In genomic region chr9:134066923-134067851, GRCh38 we compare ENCODE assay signal across 1 cellular context.
TF ChIP-seq lines count a peak whose summit lies in the region.

No MANE protein-coding gene starts in this region.

TF ChIP-seq in K562, 482 proteins besides CTCF, POLR2A, EP300 and RAD21:
- TF ChIP-seq NONO (IDR thresholded peaks at IDR 0.05; ENCODE audit: low read depth in 2 of 2, low read length in 1 of 2), result peak in 1 of 2 experiments; percentile 50; a peak in 1 of 4 replicates
- peak; percentile 49; the same call in 1 of the 2 replicates for TF ChIP-seq PHF8 (IDR thresholded peaks at IDR 0.05; ENCODE audit: borderline replicate concordance, low read length)
- TF ChIP-seq TRIM24 (IDR thresholded peaks at IDR 0.05), result no peak
- no peak for TF ChIP-seq ZNF146 (CRISPR knock-in tag; IDR thresholded peaks at IDR 0.05; ENCODE audit: unreplicated experiment)
- TF ChIP-seq PTBP1 (IDR thresholded peaks at IDR 0.05; ENCODE audit: low read depth, low read length), result no peak
- no peak for TF ChIP-seq MTA1 (IDR thresholded peaks at IDR 0.05; ENCODE audit: borderline replicate concordance)
- peak; percentile 71 for TF ChIP-seq CHD1 (IDR thresholded peaks at IDR 0.05; ENCODE audit: low read length)
- peak; percentile 77 for TF ChIP-seq RB1 (IDR thresholded peaks at IDR 0.05; ENCODE audit: low read depth)
- TF ChIP-seq TAF1 (IDR thresholded peaks at IDR 0.05; ENCODE audit: control insufficient read depth, extremely low read depth, insufficient read depth, low read length, severe bottlenecking), result peak; percentile 14
- TF ChIP-seq ZNF217 (CRISPR knock-in tag; IDR thresholded peaks at IDR 0.05), result no peak
- no peak for TF ChIP-seq E2F5 (CRISPR knock-in tag; IDR thresholded peaks at IDR 0.05)
- no peak for TF ChIP-seq PCBP2 (IDR thresholded peaks at IDR 0.05; ENCODE audit: low read depth, low read length, poor library complexity, severe bottlenecking)
- no peak for TF ChIP-seq ATF4 (CRISPR knock-in tag; IDR thresholded peaks at IDR 0.05)
- peak; percentile 52 for TF ChIP-seq POLR2G (IDR thresholded peaks at IDR 0.05; ENCODE audit: low read depth, low read length)
- peak; percentile 35; the same call in 1 of the 2 replicates for TF ChIP-seq SIN3B (IDR thresholded peaks at IDR 0.05; ENCODE audit: low read depth)
- 0 out of 2 replicates have a peak, but pooled peaks have one; percentile 14 for TF ChIP-seq MYC (IDR thresholded peaks at IDR 0.05; ENCODE audit: low read depth, low read length)
- no peak for TF ChIP-seq MYC (CRISPR knock-in tag; IDR thresholded peaks at IDR 0.05; ENCODE audit: borderline replicate concordance, low read depth)
- TF ChIP-seq PHB (CRISPR knock-in tag; IDR thresholded peaks at IDR 0.05), result no peak
- no peak for TF ChIP-seq ARNT (IDR thresholded peaks at IDR 0.05)
- TF ChIP-seq ASH1L (IDR thresholded peaks at IDR 0.05; ENCODE audit: borderline replicate concordance, low read depth, partially characterized antibody), result no peak
- no peak for TF ChIP-seq STAG1 (CRISPR knock-in tag; IDR thresholded peaks at IDR 0.05; ENCODE audit: borderline replicate concordance)
- peak; percentile 84 for TF ChIP-seq RBBP5 (IDR thresholded peaks at IDR 0.05; ENCODE audit: borderline replicate concordance, insufficient read depth, low read length, poor library complexity, severe bottlenecking)
- peak; percentile 13; the same call in 1 of the 2 replicates for TF ChIP-seq ZBTB40 (IDR thresholded peaks at IDR 0.05)
- TF ChIP-seq ZBTB40 (CRISPR knock-in tag; IDR thresholded peaks at IDR 0.05), result no peak
- TF ChIP-seq CCNT2 (IDR thresholded peaks at IDR 0.05; ENCODE audit: borderline replicate concordance, extremely low read depth, insufficient read length, low read depth, low read length), result peak; percentile 19
- peak; percentile 72; the same call in 1 of the 2 replicates for TF ChIP-seq SPI1 (IDR thresholded peaks at IDR 0.05; ENCODE audit: borderline replicate concordance, low read depth, low read length)
- peak; percentile 36; the same call in 1 of the 2 replicates for TF ChIP-seq CXXC5 (CRISPR knock-in tag; IDR thresholded peaks at IDR 0.05)
- TF ChIP-seq ZNF583 (CRISPR knock-in tag; IDR thresholded peaks at IDR 0.05), result 0 out of 2 replicates have a peak, but pooled peaks have one; percentile 15
- TF ChIP-seq YY1 (IDR thresholded peaks at IDR 0.05; ENCODE audit: borderline replicate concordance in 1 of 3, control insufficient read depth in 1 of 3, extremely low read depth in 1 of 3, insufficient read depth in 3 of 3, insufficient read length in 1 of 3, insufficient replicate concordance in 2 of 3, low read depth in 1 of 3, low read length in 2 of 3), result peak in 2 of 3 experiments; percentile 68 to 82
- TF ChIP-seq ARID4B (CRISPR knock-in tag; IDR thresholded peaks at IDR 0.05), result 0 out of 2 replicates have a peak, but pooled peaks have one; percentile 44
- TF ChIP-seq ZNF23 (CRISPR knock-in tag; IDR thresholded peaks at IDR 0.05), result no peak
- TF ChIP-seq PHB2 (IDR thresholded peaks at IDR 0.05; ENCODE audit: low read depth), result no peak
- peak in 1 of 2 experiments; percentile 24; a peak in 1 of 4 replicates for TF ChIP-seq UBTF (IDR thresholded peaks at IDR 0.05; ENCODE audit: borderline replicate concordance in 1 of 2, low read depth in 2 of 2, low read length in 2 of 2)
- TF ChIP-seq E2F6 (IDR thresholded peaks at IDR 0.05; ENCODE audit: borderline replicate concordance in 1 of 2, extremely low read depth in 1 of 2, insufficient read depth in 1 of 2, insufficient read length in 1 of 2, low read depth in 1 of 2, low read length in 1 of 2, poor library complexity in 1 of 2, severe bottlenecking in 1 of 2), result peak in 1 of 2 experiments; percentile 11
- TF ChIP-seq GATAD2B (IDR thresholded peaks at IDR 0.05; ENCODE audit: borderline replicate concordance), result peak; percentile 51; the same call in 1 of the 2 replicates
- 0 out of 2 replicates have a peak, but pooled peaks have one; percentile 4 for TF ChIP-seq GABPA (tag; conservative IDR thresholded peaks at IDR 0.05; ENCODE audit: low read depth)
- TF ChIP-seq RBFOX2 (IDR thresholded peaks at IDR 0.05; ENCODE audit: low read depth, low read length), result peak; percentile 64
TF ChIP-seq in K562: peak in this region for 21.
